In the genomic region with DNA sequence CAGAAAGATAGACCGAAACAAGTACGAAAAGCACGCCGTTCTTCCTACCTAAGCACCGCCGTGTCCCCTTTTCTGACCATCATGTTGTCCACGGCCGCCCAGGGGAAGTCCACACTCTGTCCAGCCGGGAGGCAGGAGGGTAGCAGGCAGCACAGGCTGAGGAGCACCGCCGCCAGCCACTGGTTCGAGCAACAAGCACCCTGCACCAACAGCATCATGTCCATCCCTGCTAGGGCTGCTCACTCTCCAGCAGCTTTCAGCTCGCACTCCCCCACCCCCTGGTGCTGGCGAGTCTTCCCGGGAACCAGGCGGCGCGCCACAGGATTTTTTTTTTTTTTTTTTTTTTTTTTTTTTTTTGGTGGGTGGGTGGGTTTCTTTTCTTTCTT, we compare ENCODE assay signal across 8 cellular contexts. TPM values are rescaled to one million over a fixed set of nuclear protein-coding genes. Genes with fewer than 3 reads are reported as not detected.
DNase-seq lines count a peak whose midpoint lies in the region; ATAC-seq and TF ChIP-seq lines count a peak whose summit lies in the region.

Gene NEGR1, minus strand, starts transcription at position 269 of the 386 bp plus-strand sequence.

- H3K4me3 ChIP-seq in ACC112 (ENCODE audit: low read depth, low read length) (peak within 1 kb of the TSS; percentile 86), GM23338 (peak within 1 kb of the TSS; percentile 91), RWPE2 (ENCODE audit: severe bottlenecking) (peak within 1 kb of the TSS; percentile 51), dorsolateral prefrontal cortex (peak within 1 kb of the TSS; percentile 53 to 93 (median 80)), right lobe of liver (peak within 1 kb of the TSS; percentile 46 to 64 (median 52)), OCI-LY7 (ENCODE audit: low read depth, low read length, poor library complexity, severe bottlenecking) (no peak within 1 kb of the TSS)

- peaks cover 20% of the 10 kb centered on the region for H3K4me1 Mint-ChIP-seq in GM23338
- H3K4me1 Mint-ChIP-seq in stimulated activated naive CD8-positive, alpha-beta T cell treated with anti-CD3 and anti-CD28 coated beads, Interleukin-15, Interleukin-2, amounts not matched to agents 100 ng/mL and 50 ng/mL, for 24 hours (ENCODE audit: low read depth): peaks cover 22% of the 10 kb centered on the region

- H3K9me3 Mint-ChIP-seq in GM23338: no peaks in the 10 kb centered on the region; the same call in 2 of the 3 replicates
- no peaks in the 10 kb centered on the region for H3K9me3 Mint-ChIP-seq in stimulated activated naive CD8-positive, alpha-beta T cell treated with anti-CD3 and anti-CD28 coated beads, Interleukin-15, Interleukin-2, amounts not matched to agents 100 ng/mL and 50 ng/mL, for 24 hours

- no peak within 1 kb of the TSS; the same call in 2 of the 3 replicates for H3K4me3 Mint-ChIP-seq in GM23338
- no peak within 1 kb of the TSS for H3K4me3 Mint-ChIP-seq in stimulated activated naive CD8-positive, alpha-beta T cell treated with anti-CD3 and anti-CD28 coated beads, Interleukin-15, Interleukin-2, amounts not matched to agents 100 ng/mL and 50 ng/mL, for 24 hours

- intact Hi-C loops in dorsolateral prefrontal cortex (cut with DNase I): loop anchor here in 1 of 2 donors (5.0 kb wide), 1 partner anchor 95 kb away; no protein-coding TSS in a partner anchor
- intact Hi-C loops in right lobe of liver (cut with DNase I): no loop called here
- intact Hi-C loops in OCI-LY7 (cut with micrococcal nuclease; ENCODE audit: unreplicated experiment): no loop called here

- H3K36me3 Mint-ChIP-seq in GM23338 (ENCODE audit: low read depth): no peaks in the 10 kb centered on the region; the same call in 2 of the 3 replicates
- H3K36me3 Mint-ChIP-seq in stimulated activated naive CD8-positive, alpha-beta T cell treated with anti-CD3 and anti-CD28 coated beads, Interleukin-15, Interleukin-2, amounts not matched to agents 100 ng/mL and 50 ng/mL, for 24 hours (ENCODE audit: low read depth): no peaks in the 10 kb centered on the region

- POLR2A ChIA-PET in OCI-LY7 (lab: Charles Lee): no interaction called here

- peak within 1 kb of the TSS; percentile 89 for H3K4me2 ChIP-seq in GM23338
- no peak within 1 kb of the TSS for H3K4me2 ChIP-seq in OCI-LY7 (ENCODE audit: low read length)

- H3F3A ChIP-seq in GM23338 (replicated peaks; ENCODE audit: low read depth): peaks cover 4% of the 10 kb centered on the region; the same call in 1 of the 2 replicates

- TF ChIP-seq CTCF in GM23338 (conservative IDR thresholded peaks at IDR 0.05; ENCODE audit: low read depth in 2 of 2) (no peak), RWPE2 (IDR thresholded peaks at IDR 0.05; ENCODE audit: poor library complexity, severe bottlenecking) (no peak), dorsolateral prefrontal cortex (IDR thresholded peaks at IDR 0.05 in 54 of 56, conservative IDR thresholded peaks at IDR 0.05 in 2 of 56; ENCODE audit: low read depth in 1 of 56, partially characterized antibody in 56 of 56) (peak in 3 of 56 donors; percentile 3 to 4 (median 3)), right lobe of liver (IDR thresholded peaks at IDR 0.05) (no peak), OCI-LY7 (conservative IDR thresholded peaks at IDR 0.05; ENCODE audit: low read length) (no peak)

- H3K27me3 ChIP-seq in ACC112 (ENCODE audit: insufficient read depth, low read length) (no peaks in the 10 kb centered on the region), GM23338 (ENCODE audit: insufficient read depth) (peaks cover 48% of the 10 kb centered on the region), RWPE2 (ENCODE audit: insufficient read depth, poor library complexity, severe bottlenecking) (no peaks in the 10 kb centered on the region), dorsolateral prefrontal cortex (no peaks in the 10 kb centered on the region), right lobe of liver (no peaks in the 10 kb centered on the region)

- H3K9me3 ChIP-seq in RWPE2 (ENCODE audit: severe bottlenecking) (no peaks in the 10 kb centered on the region), right lobe of liver (no peaks in the 10 kb centered on the region), OCI-LY7 (ENCODE audit: low read length) (no peaks in the 10 kb centered on the region)

- H3K27ac Mint-ChIP-seq in GM23338: peak within 1 kb of the TSS; percentile 72; the same call in 1 of the 2 replicates
- peak within 1 kb of the TSS; percentile 14 for H3K27ac Mint-ChIP-seq in stimulated activated naive CD8-positive, alpha-beta T cell treated with anti-CD3 and anti-CD28 coated beads, Interleukin-15, Interleukin-2, amounts not matched to agents 100 ng/mL and 50 ng/mL, for 24 hours

- peaks cover 25% of the 10 kb centered on the region for H3K79me2 ChIP-seq in ACC112 (ENCODE audit: control insufficient read depth, insufficient read depth, low read length, unreplicated experiment)
- no peaks in the 10 kb centered on the region for H3K79me2 ChIP-seq in GM23338 (replicated peaks; ENCODE audit: insufficient read depth)
- no peaks in the 10 kb centered on the region for H3K79me2 ChIP-seq in OCI-LY7 (ENCODE audit: insufficient read depth, low read depth, low read length)

- peak; percentile 66 for DNase-seq in GM23338 (ENCODE audit: low spot score)
- DNase-seq in RWPE2 (ENCODE audit: low spot score): peak; percentile 62
- peak; percentile 43 to 81 (median 70) for DNase-seq in dorsolateral prefrontal cortex
- peak in 2 of 3 donors; percentile 41 to 48 for DNase-seq in right lobe of liver
- DNase-seq in OCI-LY7 (ENCODE audit: low spot score): no peak

- no peaks in the 10 kb centered on the region for H4K20me1 ChIP-seq in GM23338 (replicated peaks; ENCODE audit: insufficient read depth)
- H4K20me1 ChIP-seq in OCI-LY7 (ENCODE audit: insufficient read depth, low read length): no peaks in the 10 kb centered on the region

- 2% methylated on average over 12 of the region's 18 CpGs for WGBS in right lobe of liver (ENCODE audit: insufficient coverage, low coverage, low lambda C conversion rate, missing lambda C conversion rate)

- peaks cover 44% of the 10 kb centered on the region for H3K4me1 ChIP-seq in ACC112 (ENCODE audit: control insufficient read depth, insufficient read depth, low read length, unreplicated experiment)
- H3K4me1 ChIP-seq in GM23338 (ENCODE audit: insufficient read depth): peaks cover 22% of the 10 kb centered on the region
- peaks cover 9% of the 10 kb centered on the region for H3K4me1 ChIP-seq in RWPE2 (ENCODE audit: insufficient read depth, poor library complexity, severe bottlenecking)
- H3K4me1 ChIP-seq in right lobe of liver: peaks cover 0 to 7% (median 0%) of the 10 kb centered on the region in 4 donors
- no peaks in the 10 kb centered on the region for H3K4me1 ChIP-seq in OCI-LY7 (ENCODE audit: insufficient read depth, low read length, poor library complexity, severe bottlenecking)

- peak within 1 kb of the TSS; percentile 88 for H2AFZ ChIP-seq in ACC112 (ENCODE audit: low read length, unreplicated experiment)
- H2AFZ ChIP-seq in GM23338: peak within 1 kb of the TSS; percentile 98
- H2AFZ ChIP-seq in OCI-LY7 (ENCODE audit: low read length): no peak within 1 kb of the TSS

- H3K9me2 ChIP-seq in GM23338 (ENCODE audit: insufficient read depth) (no peaks in the 10 kb centered on the region), OCI-LY7 (ENCODE audit: insufficient read depth, low read length) (no peaks in the 10 kb centered on the region)

- ATAC-seq in GM23338: peak; percentile 51
- 0 out of 3 replicates have a peak, but pooled peaks have one; percentile 8 for ATAC-seq in RWPE2 (ENCODE audit: low read depth)
- ATAC-seq in right lobe of liver: peak in 3 of 4 donors; percentile 20 to 37 (median 33)
- no peak for ATAC-seq in HG03159 (IDR thresholded peaks at IDR 0.05; ENCODE audit: unreplicated experiment)

- BruUV-seq in OCI-LY7 (replicated peaks; lab: Mats Ljungman, UMichigan): no TSS peak

- TF ChIP-seq POLR2A in right lobe of liver (IDR thresholded peaks at IDR 0.05): no peak

- H3K27ac ChIP-seq in ACC112 (ENCODE audit: low read depth, low read length) (peak within 1 kb of the TSS; percentile 97), GM23338 (ENCODE audit: low read depth) (peak within 1 kb of the TSS; percentile 30), RWPE2 (ENCODE audit: poor library complexity, severe bottlenecking) (peak within 1 kb of the TSS; percentile 97), dorsolateral prefrontal cortex (peak within 1 kb of the TSS; percentile 95 to 100 (median 99)), right lobe of liver (peak within 1 kb of the TSS in 2 of 3 donors; percentile 27 to 30), OCI-LY7 (ENCODE audit: low read depth, low read length, poor library complexity, severe bottlenecking) (no peak within 1 kb of the TSS)

- H3K36me3 ChIP-seq in ACC112 (ENCODE audit: insufficient read depth, low read length) (no peaks in the 10 kb centered on the region), GM23338 (ENCODE audit: insufficient read depth) (no peaks in the 10 kb centered on the region), RWPE2 (ENCODE audit: low read depth) (no peaks in the 10 kb centered on the region), right lobe of liver (no peaks in the 10 kb centered on the region), OCI-LY7 (ENCODE audit: insufficient read depth, low read length) (no peaks in the 10 kb centered on the region)

- CTCF ChIA-PET in OCI-LY7 (lab: Charles Lee; ENCODE audit: unreplicated experiment): no interaction called here

- peaks cover 17% of the 10 kb centered on the region for H3K27me3 Mint-ChIP-seq in GM23338 (ENCODE audit: insufficient read depth, low read depth, poor library complexity)
- peaks cover 30% of the 10 kb centered on the region for H3K27me3 Mint-ChIP-seq in stimulated activated naive CD8-positive, alpha-beta T cell treated with anti-CD3 and anti-CD28 coated beads, Interleukin-15, Interleukin-2, amounts not matched to agents 100 ng/mL and 50 ng/mL, for 24 hours

TF ChIP-seq in GM23338, 12 proteins besides CTCF, POLR2A, EP300 and RAD21:
- TF ChIP-seq ETS1 (IDR thresholded peaks at IDR 0.05): no peak

RNA-seq across cellular contexts. Expression of gene NEGR1, which starts in this region (rescaled TPM):
- total RNA-seq in GM23338 (2014; rRNA removed; shearing (Covaris generic)): 0.93 and 0.94 TPM in 2 replicates
- polyA plus RNA-seq in GM23338 (2016; fragmentation: Nextera tagmentation; extraction: Ambion mirVana): 0.57 and 0.66 TPM in 2 replicates
- 100 to 1,000 TPM in 107 of 120 experiments, 10 to 100 TPM in 13; 38.5 to 260 (median 150) TPM for total RNA-seq in dorsolateral prefrontal cortex
- total RNA-seq in right lobe of liver: under 1 TPM; 0.02 to 0.31 (median 0.14) TPM
- not detected in 2 replicates for total RNA-seq in OCI-LY7 (2014; rRNA removed; shearing (Covaris generic))
- not detected in 2 replicates for total RNA-seq in OCI-LY7 (2022)

Comparison
In these comparisons a context has a peak if more than half of its experiments do, and no peak if none do; other contexts are left out.
1. RNA of gene NEGR1 (total RNA-seq): 38.5 to 260 TPM in dorsolateral prefrontal cortex; 0.93 to 0.94 TPM in GM23338, 0.02 to 0.31 TPM in right lobe of liver and not detected in OCI-LY7; every median in the first group is over 10 times any median in the second.
2. Peak in DNase-seq, ATAC-seq, H3K4me3 ChIP-seq, H3K27ac ChIP-seq and H3K4me2 ChIP-seq in GM23338; RNA of the gene not detected or under 1 TPM.
3. Peak in DNase-seq, ATAC-seq, H3K4me3 ChIP-seq and H3K27ac ChIP-seq in right lobe of liver; RNA of the gene not detected or under 1 TPM.